In the genomic region with DNA sequence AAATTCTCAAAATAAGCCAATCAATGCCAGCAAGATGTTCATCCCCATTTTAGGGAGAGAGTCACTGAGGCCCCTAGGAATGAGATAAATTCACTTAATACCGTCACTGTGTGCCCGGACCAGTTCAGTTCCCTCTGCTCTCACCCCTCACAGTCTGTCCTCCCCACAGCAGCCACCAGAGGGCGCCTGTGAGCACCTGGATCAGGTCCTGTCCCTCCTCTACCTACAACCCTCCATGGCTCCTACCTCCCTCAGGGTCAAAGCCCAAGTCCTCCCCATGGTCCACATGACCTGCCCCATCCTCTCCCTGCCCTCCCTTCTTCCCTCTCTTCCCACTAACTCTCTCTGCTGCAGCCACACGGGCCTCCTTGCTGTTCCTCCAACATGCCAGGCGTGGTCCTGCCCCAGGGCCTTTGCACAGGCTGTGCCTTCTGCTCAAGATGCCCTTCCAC, we compare ENCODE assay signal across 8 cellular contexts. TPM values are rescaled to one million over a fixed set of nuclear protein-coding genes. Genes with fewer than 3 reads are reported as not detected.
A peak's percentile ranks its signal among the peaks of the same experiment; 100 is the strongest.
DNase-seq lines count a peak whose midpoint lies in the region; ATAC-seq and TF ChIP-seq lines count a peak whose summit lies in the region.

No MANE protein-coding gene starts in this region.

- H3K27me3 Mint-ChIP-seq in MCF 10A (ENCODE audit: insufficient read depth, unreplicated experiment) = peaks cover 38% of the 10 kb centered on the region
- peaks cover 22% of the 10 kb centered on the region for H3K27me3 Mint-ChIP-seq in memory B cell

- H3K4me1 Mint-ChIP-seq in MCF 10A (ENCODE audit: insufficient read depth, unreplicated experiment) (no peaks in the 10 kb centered on the region), memory B cell (peaks cover 8% of the 10 kb centered on the region)

- in situ Hi-C loops in ACHN (cut with HindIII; ENCODE audit: low pct_ligation_motif_present, low pct_unique_long_range_greater_than_20kb, low sequenced_read_pairs) = no loop called here

- intact Hi-C loops in MCF 10A (cut with micrococcal nuclease) = no loop called here

- peak; percentile 47 for DNase-seq in ACHN
- peak; percentile 76 for DNase-seq in HEK293T (ENCODE audit: extremely low spot score)
- DNase-seq in MCF 10A (ENCODE audit: unreplicated experiment) = peak; percentile 62
- peak; percentile 59 to 75 for DNase-seq in memory B cell (ENCODE audit: low spot score in 2 of 2)
- peak; percentile 75 for DNase-seq in stimulated activated CD8-positive, alpha-beta memory T cell treated with anti-CD3 and anti-CD28 coated beads, Interleukin-7, amount 100 ng/mL, for 24 hours (ENCODE audit: low read depth)
- DNase-seq in epidermal melanocyte (ENCODE audit: insufficient read length, low spot score) = no peak
- DNase-seq in NCI-H1436 treated with DMSO at 0.1 percent for 48 hours (lab: John Stamatoyannopoulos, UW) = no peak

- POLR2A ChIA-PET in HEK293T (lab: Yijun Ruan, JAX) (no interaction called here), MCF 10A (lab: Yijun Ruan, JAX) (interaction anchor here (0.7 kb wide), 1 partner anchor 146 kb away, joined by 3 read pairs; no protein-coding TSS in a partner anchor)

- no peaks in the 10 kb centered on the region for H3K36me3 Mint-ChIP-seq in MCF 10A (ENCODE audit: insufficient read depth, unreplicated experiment)
- no peaks in the 10 kb centered on the region for H3K36me3 Mint-ChIP-seq in memory B cell

- H3K4me3 ChIP-seq in WI38 (ENCODE audit: low read depth, low read length) = no peak overlapping the region

- no peaks in the 10 kb centered on the region for H3K9me3 Mint-ChIP-seq in MCF 10A (ENCODE audit: unreplicated experiment)
- peaks cover 6% of the 10 kb centered on the region for H3K9me3 Mint-ChIP-seq in memory B cell

- peak; percentile 72 for TF ChIP-seq CTCF in WI38 (IDR thresholded peaks at IDR 0.05; ENCODE audit: low read depth, low read length)
- TF ChIP-seq CTCF in MCF 10A (IDR thresholded peaks at IDR 0.05; ENCODE audit: unreplicated experiment) = peak; percentile 75

- BruUV-seq in MCF 10A (replicated peaks; lab: Mats Ljungman, UMichigan) = no TSS peak

- no peak overlapping the region for H3K4me3 Mint-ChIP-seq in MCF 10A (ENCODE audit: unreplicated experiment)
- H3K4me3 Mint-ChIP-seq in memory B cell = no peak overlapping the region

- CTCF ChIA-PET in HEK293T (lab: Yijun Ruan, JAX) (interaction anchor here (3.2 kb wide), 1 partner anchor 105 kb away, joined by 13 read pairs; no protein-coding TSS in a partner anchor), MCF 10A (lab: Yijun Ruan, JAX) (interaction anchor here (0.6 to 1.3 kb wide), 5 partner anchors 20 to 455 kb away, joined by 3 to 5 read pairs (median 3); no protein-coding TSS in a partner anchor)

- H3K27ac Mint-ChIP-seq in MCF 10A (ENCODE audit: low read depth, unreplicated experiment) (no peak overlapping the region), memory B cell (no peak overlapping the region)

- peak; percentile 43 for ATAC-seq in memory B cell (ENCODE audit: low read depth)

TF ChIP-seq in HEK293T, 16 proteins besides CTCF, POLR2A, EP300 and RAD21:
- TF ChIP-seq TARDBP (IDR thresholded peaks at IDR 0.05) (no peak), FOXA1 (IDR thresholded peaks at IDR 0.05) (no peak), NFRKB (IDR thresholded peaks at IDR 0.05) (no peak), SP1 (IDR thresholded peaks at IDR 0.05) (no peak), CTBP1 (IDR thresholded peaks at IDR 0.05; ENCODE audit: borderline replicate concordance) (no peak), SUZ12 (IDR thresholded peaks at IDR 0.05) (no peak), L3MBTL2 (conservative IDR thresholded peaks at IDR 0.05) (no peak), HDGF (IDR thresholded peaks at IDR 0.05; ENCODE audit: borderline replicate concordance) (no peak), PKNOX1 (IDR thresholded peaks at IDR 0.05) (no peak), ZNF384 (IDR thresholded peaks at IDR 0.05) (no peak), ARNT (IDR thresholded peaks at IDR 0.05) (no peak), BHLHE40 (IDR thresholded peaks at IDR 0.05; ENCODE audit: borderline replicate concordance) (no peak), FOXK2 (IDR thresholded peaks at IDR 0.05) (no peak), LEF1 (IDR thresholded peaks at IDR 0.05; ENCODE audit: borderline replicate concordance) (no peak), FOXM1 (IDR thresholded peaks at IDR 0.05; ENCODE audit: borderline replicate concordance) (no peak)

RNA-seq across cellular contexts. Expression of gene NFIC, which starts 42.0 kb away (rescaled TPM):
- total RNA-seq in MCF 10A (2022) = 83.4 and 85.5 TPM in 2 replicates

Comparison
In these comparisons a context has a peak if more than half of its experiments do, and no peak if none do; other contexts are left out.
1. DNase-seq: peak in ACHN (single experiment), HEK293T (single experiment), MCF 10A (single experiment), memory B cell (2 of 2) and stimulated activated CD8-positive, alpha-beta memory T cell treated with anti-CD3 and anti-CD28 coated beads, Interleukin-7, amount 100 ng/mL, for 24 hours (single experiment); none in epidermal melanocyte (single experiment) and NCI-H1436 treated with DMSO at 0.1 percent for 48 hours (single experiment).